8 cellular contexts compared by ENCODE assay signal in the genomic region with DNA sequence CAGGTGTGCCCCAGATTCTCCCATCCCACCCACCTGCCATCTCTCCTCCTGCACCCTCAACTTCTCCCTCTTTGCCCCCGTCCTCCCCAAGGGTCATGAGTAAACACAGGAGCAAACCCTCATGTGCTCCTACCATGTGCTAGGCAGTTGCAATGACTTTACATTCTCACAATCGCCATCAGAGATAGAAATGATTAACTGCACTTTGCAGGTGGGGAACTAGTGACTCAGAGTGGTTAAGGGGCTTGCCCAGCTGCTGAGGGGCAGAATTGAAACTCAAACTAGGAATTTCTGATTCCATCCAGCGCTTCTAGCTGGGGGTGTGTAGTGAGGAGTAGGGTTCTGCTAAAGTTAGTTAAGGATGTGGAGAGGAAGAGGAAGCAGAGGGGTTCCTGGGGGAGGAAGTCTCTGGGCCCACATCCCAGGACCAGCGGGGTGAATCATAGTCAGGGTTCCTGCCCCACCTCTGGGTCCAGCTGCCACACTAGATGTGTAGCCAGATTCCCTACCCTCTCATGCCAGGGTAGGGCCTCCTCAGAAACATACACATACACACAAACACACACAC. TPM values are rescaled to one million over a fixed set of nuclear protein-coding genes. Genes with fewer than 3 reads are reported as not detected.
DNase-seq lines count a peak whose midpoint lies in the region; ATAC-seq, FAIRE-seq and TF ChIP-seq lines count a peak whose summit lies in the region.

No MANE protein-coding gene starts in this region.

- H3K4me3 ChIP-seq in right lobe of liver (no peak overlapping the region), HepG2 (replicated peaks in 1 of 3; ENCODE audit: insufficient read depth in 1 of 3, low read depth in 2 of 3, low read length in 3 of 3) (no peak overlapping the region), H7 (ENCODE audit: insufficient read depth, low read depth, low read length) (no peak overlapping the region)

- TF ChIP-seq EP300 in HepG2 (IDR thresholded peaks at IDR 0.05; ENCODE audit: low read depth in 2 of 2, low read length in 2 of 2) (no peak), HepG2 (CRISPR knock-in tag; IDR thresholded peaks at IDR 0.05; ENCODE audit: borderline replicate concordance) (no peak)

- TF ChIP-seq POLR2A in right lobe of liver (IDR thresholded peaks at IDR 0.05) (no peak), HepG2 (IDR thresholded peaks at IDR 0.05; ENCODE audit: insufficient read depth in 1 of 2, low read depth in 2 of 2, low read length in 2 of 2) (no peak)

- no peak overlapping the region for H3K9ac ChIP-seq in HepG2 (ENCODE audit: insufficient read depth, low read depth, low read length)

- H3K36me3 ChIP-seq in right lobe of liver (peaks cover 9 to 50% (median 30%) of the 10 kb centered on the region in 4 donors), HepG2 (replicated peaks in 1 of 2; ENCODE audit: control insufficient read depth in 1 of 2, insufficient read depth in 2 of 2, low read length in 2 of 2) (no peaks in the 10 kb centered on the region), H7 (replicated peaks; ENCODE audit: control insufficient read depth, insufficient read depth, low read length) (no peaks in the 10 kb centered on the region; the same call in 1 of the 2 replicates)

- intact Hi-C loops in right lobe of liver (cut with DNase I) = no loop called here
- intact Hi-C loops in HepG2 (cut with micrococcal nuclease; ENCODE audit: unreplicated experiment) = no loop called here

- H3K9me3 ChIP-seq in right lobe of liver = no peaks in the 10 kb centered on the region
- H3K9me3 ChIP-seq in HepG2 (ENCODE audit: low read length) = no peaks in the 10 kb centered on the region

- H3K27ac Mint-ChIP-seq in activated CD8-positive, alpha-beta T cell treated with anti-CD3 and anti-CD28 coated beads, Interleukin-2, amount 10 ng/mL, durations not matched to agents 7 days and 5 days = peak overlapping the region; percentile 79

- no peak for TF ChIP-seq RAD21 in HepG2 (CRISPR knock-in tag; IDR thresholded peaks at IDR 0.05)

- H4K20me1 ChIP-seq in HepG2 (ENCODE audit: insufficient read depth, low read length) = no peaks in the 10 kb centered on the region

- peaks cover 29% of the 10 kb centered on the region for H3K4me1 Mint-ChIP-seq in activated CD8-positive, alpha-beta T cell treated with anti-CD3 and anti-CD28 coated beads, Interleukin-2, amount 10 ng/mL, durations not matched to agents 7 days and 5 days (ENCODE audit: low read depth)

- H3K4me2 ChIP-seq in HepG2 (ENCODE audit: low read depth, low read length) = no peak overlapping the region

- H3K4me3 Mint-ChIP-seq in activated CD8-positive, alpha-beta T cell treated with anti-CD3 and anti-CD28 coated beads, Interleukin-2, amount 10 ng/mL, durations not matched to agents 7 days and 5 days = no peak overlapping the region

- no peak for DNase-seq in right lobe of liver
- no peak for DNase-seq in HepG2 (ENCODE audit: low spot score)
- DNase-seq in activated CD8-positive, alpha-beta T cell treated with anti-CD3 and anti-CD28 coated beads, Interleukin-2, amount 10 ng/mL, durations not matched to agents 7 days and 5 days = peak; percentile 34
- DNase-seq in DMS114 treated with DMSO at 0.1 percent for 48 hours (lab: John Stamatoyannopoulos, UW; ENCODE audit: unreplicated experiment) = no peak
- DNase-seq in H7 = no peak
- DNase-seq in D341Med (ENCODE audit: low spot score) = no peak

- TF ChIP-seq CTCF in right lobe of liver (IDR thresholded peaks at IDR 0.05) (no peak), HepG2 (CRISPR knock-in tag; IDR thresholded peaks at IDR 0.05) (no peak)

- WGBS in right lobe of liver (ENCODE audit: insufficient coverage, low coverage, low lambda C conversion rate, missing lambda C conversion rate) = 44% methylated on average over 3 of the region's 4 CpGs
- WGBS in HepG2 (ENCODE audit: low lambda C conversion rate) = 7% methylated on average over 4 of the region's 4 CpGs

- H3K27me3 ChIP-seq in right lobe of liver (no peaks in the 10 kb centered on the region), HepG2 (ENCODE audit: control insufficient read depth in 1 of 2, insufficient read depth in 2 of 2, low read length in 2 of 2) (peaks cover 0 to 6% of the 10 kb centered on the region in 2 experiments; a peak in 2 of 5 replicates), layer of hippocampus (ENCODE audit: control insufficient read depth, insufficient read depth, low read length) (no peaks in the 10 kb centered on the region), H7 (ENCODE audit: control insufficient read depth, insufficient read depth, low read length) (no peaks in the 10 kb centered on the region)

- no peak for FAIRE-seq in HepG2 (lab: Jason Lieb, UNC)

- no peaks in the 10 kb centered on the region for H3K9me3 Mint-ChIP-seq in activated CD8-positive, alpha-beta T cell treated with anti-CD3 and anti-CD28 coated beads, Interleukin-2, amount 10 ng/mL, durations not matched to agents 7 days and 5 days (ENCODE audit: insufficient read depth)

- POLR2A ChIA-PET in HepG2 (lab: Yijun Ruan, JAX) = no interaction called here
- POLR2A ChIA-PET in activated CD8-positive, alpha-beta T cell treated with anti-CD3 and anti-CD28 coated beads, Interleukin-2, amount 10 ng/mL, durations not matched to agents 7 days and 5 days (lab: Charles Lee) = interaction anchor here (1.0 to 1.3 kb wide), 3 partner anchors 12 to 24 kb away, joined by 3 to 5 read pairs (median 4); no protein-coding TSS in a partner anchor

- no peak overlapping the region for H2AFZ ChIP-seq in HepG2 (ENCODE audit: low read length)

- BruUV-seq in HepG2 (replicated peaks; lab: Mats Ljungman, UMichigan) = no TSS peak

- CTCF ChIA-PET in HepG2 (lab: Yijun Ruan, JAX; ENCODE audit: low intra/inter-chr PET ratio, low total read pairs) = no interaction called here
- CTCF ChIA-PET in activated CD8-positive, alpha-beta T cell treated with anti-CD3 and anti-CD28 coated beads, Interleukin-2, amount 10 ng/mL, durations not matched to agents 7 days and 5 days (lab: Charles Lee) = interaction anchor here (1.1 to 1.4 kb wide), 3 partner anchors 20 to 87 kb away, joined by 3 to 4 read pairs (median 4); a partner anchor contains a TSS

- H3K4me1 ChIP-seq in right lobe of liver = no peaks in the 10 kb centered on the region
- no peaks in the 10 kb centered on the region for H3K4me1 ChIP-seq in HepG2 (ENCODE audit: insufficient read depth, low read length)

- in situ Hi-C loops in HepG2 (cut with HindIII; ENCODE audit: extremely low pct_ligation_motif_present, low pct_unique_long_range_greater_than_20kb) = no loop called here

- H3K36me3 Mint-ChIP-seq in activated CD8-positive, alpha-beta T cell treated with anti-CD3 and anti-CD28 coated beads, Interleukin-2, amount 10 ng/mL, durations not matched to agents 7 days and 5 days (ENCODE audit: low read depth) = peaks cover 57% of the 10 kb centered on the region

- ATAC-seq in right lobe of liver (peak; percentile 19 to 78 (median 42)), HepG2 (no peak), HG03135 (IDR thresholded peaks at IDR 0.05; ENCODE audit: unreplicated experiment) (peak; percentile 88)
- peak; percentile 41 for ATAC-seq in activated CD8-positive, alpha-beta T cell treated with anti-CD3 and anti-CD28 coated beads, Interleukin-2, amount 10 ng/mL, durations not matched to agents 7 days and 5 days

- H3K79me2 ChIP-seq in HepG2 (ENCODE audit: insufficient read depth, low read length) = no peaks in the 10 kb centered on the region

- H3K27ac ChIP-seq in right lobe of liver (no peak overlapping the region), HepG2 (ENCODE audit: extremely low read length, insufficient read depth, low read length) (no peak overlapping the region), layer of hippocampus (ENCODE audit: low read depth, low read length) (peak overlapping the region; percentile 9)

- H3K27me3 Mint-ChIP-seq in activated CD8-positive, alpha-beta T cell treated with anti-CD3 and anti-CD28 coated beads, Interleukin-2, amount 10 ng/mL, durations not matched to agents 7 days and 5 days (ENCODE audit: low read depth) = no peaks in the 10 kb centered on the region

RNA-seq across cellular contexts. Expression of a gene that starts 16.0 kb away (rescaled TPM):
- 1 to 10 TPM in 1 of 6 experiments, under 1 TPM in 3, not detected in 2; 0.39 to 1.2 (median 0.86) TPM for total RNA-seq in right lobe of liver
- total RNA-seq in HepG2 (2016; rRNA removed; fragmentation: Illumina TruSeq; extraction: Trizol) = not detected in 2 replicates
- total RNA-seq in HepG2 (2016; cell fraction: cytosol; rRNA removed; fragmentation: Illumina TruSeq; extraction: Trizol; ENCODE audit: low read depth) = not detected in 2 replicates
- not detected in 2 replicates for total RNA-seq in HepG2 (2016; cell fraction: insoluble cytoplasmic fraction; rRNA removed; fragmentation: Illumina TruSeq; extraction: Trizol)
- total RNA-seq in HepG2 (2016; cell fraction: membrane; rRNA removed; fragmentation: Illumina TruSeq; extraction: Trizol) = not detected in 2 replicates
- not detected in 2 replicates for total RNA-seq in HepG2 (2016; cell fraction: nucleus; rRNA removed; fragmentation: Illumina TruSeq; extraction: Trizol)
- polyA plus RNA-seq in HepG2 (2011; rRNA removed) = not detected in 2 replicates
- polyA plus RNA-seq in HepG2 (2011; cell fraction: cytosol; rRNA removed) = 0.05 TPM in 1 of 2 replicates, not detected in the other
- not detected in 2 replicates for polyA plus RNA-seq in HepG2 (2011; cell fraction: nucleus; rRNA removed)
- polyA plus RNA-seq in HepG2 (2012) = not detected in 2 replicates
- not detected in 2 replicates for polyA plus RNA-seq in HepG2 (2016; cell fraction: cytosol; fragmentation: Illumina TruSeq; extraction: Trizol; ENCODE audit: low read depth)
- polyA plus RNA-seq in HepG2 (2016; cell fraction: insoluble cytoplasmic fraction; fragmentation: Illumina TruSeq; extraction: Trizol; ENCODE audit: low read depth) = not detected in 2 replicates
- not detected in 2 replicates for polyA plus RNA-seq in HepG2 (2016; cell fraction: membrane; fragmentation: Illumina TruSeq; extraction: Trizol; ENCODE audit: low read depth)
- not detected in 2 replicates for polyA plus RNA-seq in HepG2 (2016; cell fraction: nucleus; fragmentation: Illumina TruSeq; extraction: Trizol; ENCODE audit: insufficient read depth, low read depth)
- polyA minus RNA-seq in HepG2 (2011; rRNA and poly(A)+ RNA removed; ENCODE audit: low replicate concordance) = not detected in 2 replicates
- polyA minus RNA-seq in HepG2 (2011; cell fraction: cytosol; rRNA and poly(A)+ RNA removed) = not detected in 2 replicates
- polyA minus RNA-seq in HepG2 (2011; cell fraction: nucleus; rRNA and poly(A)+ RNA removed) = not detected in 2 replicates
- under 1 TPM in 1 of 2 experiments, not detected in 1; 0.26 TPM for total RNA-seq in activated CD8-positive, alpha-beta T cell treated with anti-CD3 and anti-CD28 coated beads, Interleukin-2, amount 10 ng/mL, durations not matched to agents 7 days and 5 days
- not detected in 2 replicates for total RNA-seq in H7 (2014; rRNA removed; shearing (Covaris generic))

RNA-seq across cellular contexts. Expression of a gene that starts 20.5 kb away (rescaled TPM):
- 100 to 1,000 TPM; 109 to 259 (median 185) TPM for total RNA-seq in right lobe of liver
- total RNA-seq in HepG2 (2016; rRNA removed; fragmentation: Illumina TruSeq; extraction: Trizol) = not detected in 2 replicates
- total RNA-seq in HepG2 (2016; cell fraction: cytosol; rRNA removed; fragmentation: Illumina TruSeq; extraction: Trizol; ENCODE audit: low read depth) = not detected in 2 replicates
- total RNA-seq in HepG2 (2016; cell fraction: insoluble cytoplasmic fraction; rRNA removed; fragmentation: Illumina TruSeq; extraction: Trizol) = not detected in 2 replicates
- total RNA-seq in HepG2 (2016; cell fraction: membrane; rRNA removed; fragmentation: Illumina TruSeq; extraction: Trizol) = not detected in 2 replicates
- total RNA-seq in HepG2 (2016; cell fraction: nucleus; rRNA removed; fragmentation: Illumina TruSeq; extraction: Trizol) = 0.31 TPM in 1 of 2 replicates, not detected in the other
- 2.6 and 4.2 TPM in 2 replicates for polyA plus RNA-seq in HepG2 (2011; rRNA removed)
- polyA plus RNA-seq in HepG2 (2011; cell fraction: cytosol; rRNA removed) = 1.4 and 3.7 TPM in 2 replicates
- polyA plus RNA-seq in HepG2 (2011; cell fraction: nucleus; rRNA removed) = 3.4 and 4.2 TPM in 2 replicates
- 1.4 and 2.2 TPM in 2 replicates for polyA plus RNA-seq in HepG2 (2012)
- not detected in 2 replicates for polyA plus RNA-seq in HepG2 (2016; cell fraction: cytosol; fragmentation: Illumina TruSeq; extraction: Trizol; ENCODE audit: low read depth)
- not detected in 2 replicates for polyA plus RNA-seq in HepG2 (2016; cell fraction: insoluble cytoplasmic fraction; fragmentation: Illumina TruSeq; extraction: Trizol; ENCODE audit: low read depth)
- polyA plus RNA-seq in HepG2 (2016; cell fraction: membrane; fragmentation: Illumina TruSeq; extraction: Trizol; ENCODE audit: low read depth) = not detected in 2 replicates
- not detected in 2 replicates for polyA plus RNA-seq in HepG2 (2016; cell fraction: nucleus; fragmentation: Illumina TruSeq; extraction: Trizol; ENCODE audit: insufficient read depth, low read depth)
- polyA minus RNA-seq in HepG2 (2011; rRNA and poly(A)+ RNA removed; ENCODE audit: low replicate concordance) = 1.7 and 3.0 TPM in 2 replicates
- polyA minus RNA-seq in HepG2 (2011; cell fraction: cytosol; rRNA and poly(A)+ RNA removed) = 2.6 TPM in 1 of 2 replicates, not detected in the other
- polyA minus RNA-seq in HepG2 (2011; cell fraction: nucleus; rRNA and poly(A)+ RNA removed) = 1.4 and 2.9 TPM in 2 replicates
- 100 to 1,000 TPM; 103 to 120 TPM for total RNA-seq in activated CD8-positive, alpha-beta T cell treated with anti-CD3 and anti-CD28 coated beads, Interleukin-2, amount 10 ng/mL, durations not matched to agents 7 days and 5 days
- 9.7 and 16.4 TPM in 2 replicates for total RNA-seq in H7 (2014; rRNA removed; shearing (Covaris generic))

RNA-seq across cellular contexts. Expression of a gene that starts 25.5 kb away (rescaled TPM):
- total RNA-seq in right lobe of liver (not detected), HepG2 (2016; rRNA removed; fragmentation: Illumina TruSeq; extraction: Trizol) (not detected in 2 replicates)
- total RNA-seq in HepG2 (2016; cell fraction: cytosol; rRNA removed; fragmentation: Illumina TruSeq; extraction: Trizol; ENCODE audit: low read depth) = not detected in 2 replicates
- total RNA-seq in HepG2 (2016; cell fraction: insoluble cytoplasmic fraction; rRNA removed; fragmentation: Illumina TruSeq; extraction: Trizol) = not detected in 2 replicates
- not detected in 2 replicates for total RNA-seq in HepG2 (2016; cell fraction: membrane; rRNA removed; fragmentation: Illumina TruSeq; extraction: Trizol)
- not detected in 2 replicates for total RNA-seq in HepG2 (2016; cell fraction: nucleus; rRNA removed; fragmentation: Illumina TruSeq; extraction: Trizol)
- not detected in 2 replicates for polyA plus RNA-seq in HepG2 (2011; rRNA removed)
- polyA plus RNA-seq in HepG2 (2011; cell fraction: cytosol; rRNA removed) = not detected in 2 replicates
- not detected in 2 replicates for polyA plus RNA-seq in HepG2 (2011; cell fraction: nucleus; rRNA removed)
- not detected in 2 replicates for polyA plus RNA-seq in HepG2 (2012)
- polyA plus RNA-seq in HepG2 (2016; cell fraction: cytosol; fragmentation: Illumina TruSeq; extraction: Trizol; ENCODE audit: low read depth) = not detected in 2 replicates
- polyA plus RNA-seq in HepG2 (2016; cell fraction: insoluble cytoplasmic fraction; fragmentation: Illumina TruSeq; extraction: Trizol; ENCODE audit: low read depth) = not detected in 2 replicates
- polyA plus RNA-seq in HepG2 (2016; cell fraction: membrane; fragmentation: Illumina TruSeq; extraction: Trizol; ENCODE audit: low read depth) = not detected in 2 replicates
- not detected in 2 replicates for polyA plus RNA-seq in HepG2 (2016; cell fraction: nucleus; fragmentation: Illumina TruSeq; extraction: Trizol; ENCODE audit: insufficient read depth, low read depth)
- not detected in 2 replicates for polyA minus RNA-seq in HepG2 (2011; rRNA and poly(A)+ RNA removed; ENCODE audit: low replicate concordance)
- polyA minus RNA-seq in HepG2 (2011; cell fraction: cytosol; rRNA and poly(A)+ RNA removed) = not detected in 2 replicates
- polyA minus RNA-seq in HepG2 (2011; cell fraction: nucleus; rRNA and poly(A)+ RNA removed) = not detected in 2 replicates
- total RNA-seq in activated CD8-positive, alpha-beta T cell treated with anti-CD3 and anti-CD28 coated beads, Interleukin-2, amount 10 ng/mL, durations not matched to agents 7 days and 5 days = not detected
- not detected in 2 replicates for total RNA-seq in H7 (2014; rRNA removed; shearing (Covaris generic))

RNA-seq across cellular contexts. Expression of a gene that starts 53.9 kb away (rescaled TPM):
- total RNA-seq in right lobe of liver (10 to 100 TPM; 12.5 to 54.4 (median 18.6) TPM), HepG2 (2016; rRNA removed; fragmentation: Illumina TruSeq; extraction: Trizol) (0.45 and 1.3 TPM in 2 replicates)
- 0.71 and 0.79 TPM in 2 replicates for total RNA-seq in HepG2 (2016; cell fraction: cytosol; rRNA removed; fragmentation: Illumina TruSeq; extraction: Trizol; ENCODE audit: low read depth)
- 0.42 and 0.91 TPM in 2 replicates for total RNA-seq in HepG2 (2016; cell fraction: insoluble cytoplasmic fraction; rRNA removed; fragmentation: Illumina TruSeq; extraction: Trizol)
- total RNA-seq in HepG2 (2016; cell fraction: membrane; rRNA removed; fragmentation: Illumina TruSeq; extraction: Trizol) = 1.1 and 1.2 TPM in 2 replicates
- 1.8 and 2.1 TPM in 2 replicates for total RNA-seq in HepG2 (2016; cell fraction: nucleus; rRNA removed; fragmentation: Illumina TruSeq; extraction: Trizol)
- polyA plus RNA-seq in HepG2 (2011; rRNA removed) = 4.3 and 8.4 TPM in 2 replicates
- polyA plus RNA-seq in HepG2 (2011; cell fraction: cytosol; rRNA removed) = 3.6 and 3.9 TPM in 2 replicates
- 10.4 and 14.9 TPM in 2 replicates for polyA plus RNA-seq in HepG2 (2011; cell fraction: nucleus; rRNA removed)
- 14.7 and 15.9 TPM in 2 replicates for polyA plus RNA-seq in HepG2 (2012)
- 1.8 and 2.1 TPM in 2 replicates for polyA plus RNA-seq in HepG2 (2016; cell fraction: cytosol; fragmentation: Illumina TruSeq; extraction: Trizol; ENCODE audit: low read depth)
- polyA plus RNA-seq in HepG2 (2016; cell fraction: insoluble cytoplasmic fraction; fragmentation: Illumina TruSeq; extraction: Trizol; ENCODE audit: low read depth) = 1.9 and 2.5 TPM in 2 replicates
- polyA plus RNA-seq in HepG2 (2016; cell fraction: membrane; fragmentation: Illumina TruSeq; extraction: Trizol; ENCODE audit: low read depth) = 2.8 and 3.5 TPM in 2 replicates
- polyA plus RNA-seq in HepG2 (2016; cell fraction: nucleus; fragmentation: Illumina TruSeq; extraction: Trizol; ENCODE audit: insufficient read depth, low read depth) = 5.0 and 7.0 TPM in 2 replicates
- 0.72 and 4.8 TPM in 2 replicates for polyA minus RNA-seq in HepG2 (2011; rRNA and poly(A)+ RNA removed; ENCODE audit: low replicate concordance)
- 4.1 and 11.0 TPM in 2 replicates for polyA minus RNA-seq in HepG2 (2011; cell fraction: cytosol; rRNA and poly(A)+ RNA removed)
- 2.3 and 3.7 TPM in 2 replicates for polyA minus RNA-seq in HepG2 (2011; cell fraction: nucleus; rRNA and poly(A)+ RNA removed)
- under 1 TPM; 0.47 to 0.57 TPM for total RNA-seq in activated CD8-positive, alpha-beta T cell treated with anti-CD3 and anti-CD28 coated beads, Interleukin-2, amount 10 ng/mL, durations not matched to agents 7 days and 5 days
- 3.1 and 3.4 TPM in 2 replicates for total RNA-seq in H7 (2014; rRNA removed; shearing (Covaris generic))
